8 cellular contexts compared by ENCODE assay signal in the genomic region with DNA sequence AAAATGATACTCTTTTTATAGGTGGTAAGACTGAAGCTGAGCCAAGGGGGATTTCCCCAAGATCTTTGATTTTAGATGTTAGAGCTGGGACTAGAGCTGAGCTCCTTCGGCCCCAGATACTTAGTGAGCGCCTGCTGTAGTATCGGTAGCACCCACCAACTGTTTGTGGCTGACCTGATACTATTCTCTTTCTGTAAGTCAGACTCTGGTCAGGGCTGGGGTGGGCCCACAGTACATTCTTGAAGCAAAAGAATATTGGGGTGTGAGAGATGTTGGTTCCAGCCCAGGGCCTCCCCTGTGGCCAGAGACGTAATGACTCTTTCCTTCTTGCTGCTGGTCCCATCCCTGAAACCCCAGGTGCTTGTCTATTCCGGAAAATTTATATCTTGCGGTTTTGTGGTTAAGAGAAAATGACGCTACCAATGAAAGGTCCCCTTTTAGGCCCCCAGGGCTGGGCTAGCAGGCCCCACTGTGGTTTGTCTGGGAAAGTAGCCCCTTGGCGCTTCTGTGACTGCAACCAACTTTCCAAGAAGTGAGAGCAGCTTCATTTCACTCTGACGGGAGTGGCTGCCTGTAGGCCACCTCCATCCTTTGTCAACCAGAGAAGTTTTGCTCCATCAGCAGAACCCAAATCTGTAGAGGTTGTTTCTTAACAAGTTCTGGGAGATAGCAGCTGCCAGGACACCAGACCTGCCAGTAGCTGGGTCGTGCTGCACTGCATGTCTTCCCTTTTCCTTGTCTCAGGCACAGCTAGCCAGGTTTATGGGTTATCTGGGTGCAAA.
A peak's percentile ranks its signal among the peaks of the same experiment; 100 is the strongest.
DNase-seq lines count a peak whose midpoint lies in the region; ATAC-seq and TF ChIP-seq lines count a peak whose summit lies in the region.

No MANE protein-coding gene starts in this region.

- H3K4me3 ChIP-seq in PC-3 (ENCODE audit: low read length) (no peak overlapping the region), neural progenitor cell (no peak overlapping the region)

- no peaks in the 10 kb centered on the region for H3K79me2 ChIP-seq in PC-3 (ENCODE audit: low read length)
- H3K79me2 ChIP-seq in neural progenitor cell (ENCODE audit: low read depth), result peaks cover 8% of the 10 kb centered on the region

- POLR2A ChIA-PET in CD4-positive, alpha-beta T cell (lab: Charles Lee), result no interaction called here
- POLR2A ChIA-PET in activated B cell treated with CpG ODN at 0.5 μM for 24 hours (lab: Charles Lee) (interaction anchor here (0.9 to 4.3 kb wide), 13 partner anchors 12 to 251 kb away, joined by 3 to 41 read pairs (median 4); partner anchors contain the start of genes KSR1 and WSB1), PC-3 (lab: Charles Lee; ENCODE audit: unreplicated experiment) (no interaction called here)

- no TSS peak for BruUV-seq in PC-3 (replicated peaks; lab: Mats Ljungman, UMichigan)

- H3K9ac ChIP-seq in PC-3 (ENCODE audit: low read length), result no peak overlapping the region
- H3K9ac ChIP-seq in neural progenitor cell, result no peak overlapping the region

- no peak overlapping the region for H3K27ac ChIP-seq in CD4-positive, alpha-beta T cell (ENCODE audit: low read depth, low read length)
- H3K27ac ChIP-seq in PC-3 (ENCODE audit: low read length) (no peak overlapping the region), neural progenitor cell (no peak overlapping the region)

- H3K4me2 ChIP-seq in PC-3 (ENCODE audit: low read length), result no peak overlapping the region
- H3K4me2 ChIP-seq in neural progenitor cell, result no peak overlapping the region

- H3K27me3 Mint-ChIP-seq in CD4-positive, alpha-beta T cell, result no peaks in the 10 kb centered on the region
- H3K27me3 Mint-ChIP-seq in activated B cell treated with CpG ODN at 0.5 μM for 24 hours (no peaks in the 10 kb centered on the region), neural progenitor cell (ENCODE audit: insufficient read depth, low read depth) (no peaks in the 10 kb centered on the region)

- H3K36me3 ChIP-seq in PC-3 (ENCODE audit: low read depth, low read length), result no peaks in the 10 kb centered on the region
- no peaks in the 10 kb centered on the region for H3K36me3 ChIP-seq in neural progenitor cell

- H3K27me3 ChIP-seq in CD4-positive, alpha-beta T cell (ENCODE audit: control insufficient read depth, insufficient read depth, low read length), result no peaks in the 10 kb centered on the region
- no peaks in the 10 kb centered on the region for H3K27me3 ChIP-seq in PC-3 (ENCODE audit: low read length)
- H3K27me3 ChIP-seq in neural progenitor cell, result no peaks in the 10 kb centered on the region

- H2AFZ ChIP-seq in PC-3 (ENCODE audit: low read length), result no peak overlapping the region
- H2AFZ ChIP-seq in neural progenitor cell (replicated peaks), result no peak overlapping the region

- no peaks in the 10 kb centered on the region for H3K9me2 ChIP-seq in PC-3 (replicated peaks; ENCODE audit: low read length)

- ATAC-seq in CD4-positive, alpha-beta T cell (ENCODE audit: poor library complexity), result peak; percentile 68
- ATAC-seq in GM19395 (IDR thresholded peaks at IDR 0.05; ENCODE audit: unreplicated experiment), result peak; percentile 91
- peak; percentile 86 for ATAC-seq in HG03439 (IDR thresholded peaks at IDR 0.05; ENCODE audit: unreplicated experiment)
- ATAC-seq in activated B cell treated with CpG ODN at 0.5 μM for 24 hours (ENCODE audit: low read depth), result peak; percentile 74
- no peak for ATAC-seq in PC-3

- CTCF ChIA-PET in CD4-positive, alpha-beta T cell (lab: Charles Lee), result interaction anchor here (1.8 kb wide), 1 partner anchor 88 kb away, joined by 4 read pairs; the partner anchor contains the start of gene KSR1
- CTCF ChIA-PET in activated B cell treated with CpG ODN at 0.5 μM for 24 hours (lab: Charles Lee), result interaction anchor here (0.6 to 3.6 kb wide), 5 partner anchors 13 to 211 kb away, joined by 3 to 16 read pairs (median 3); partner anchors contain the start of gene KSR1
- CTCF ChIA-PET in PC-3 (lab: Charles Lee), result no interaction called here

- H3K4me3 Mint-ChIP-seq in CD4-positive, alpha-beta T cell, result peak overlapping the region; percentile 39
- peak overlapping the region; percentile 72 for H3K4me3 Mint-ChIP-seq in activated B cell treated with CpG ODN at 0.5 μM for 24 hours
- no peak overlapping the region for H3K4me3 Mint-ChIP-seq in neural progenitor cell

- no peaks in the 10 kb centered on the region for H3K9me3 Mint-ChIP-seq in CD4-positive, alpha-beta T cell
- no peaks in the 10 kb centered on the region for H3K9me3 Mint-ChIP-seq in activated B cell treated with CpG ODN at 0.5 μM for 24 hours
- no peaks in the 10 kb centered on the region for H3K9me3 Mint-ChIP-seq in neural progenitor cell

- intact Hi-C loops in CD4-positive, alpha-beta T cell (cut with DNase I, micrococcal nuclease), result no loop called here
- intact Hi-C loops in activated B cell treated with CpG ODN at 0.5 μM for 24 hours (cut with micrococcal nuclease) (loop anchor here (1.0 to 5.0 kb wide), 6 partner anchors 9 to 162 kb away; partner anchors contain the start of gene KSR1), PC-3 (cut with micrococcal nuclease) (no loop called here)

- H4K20me1 ChIP-seq in PC-3 (ENCODE audit: low read length) (no peaks in the 10 kb centered on the region), neural progenitor cell (ENCODE audit: low read depth) (peaks cover 9% of the 10 kb centered on the region)

- H3K4me1 ChIP-seq in PC-3 (ENCODE audit: insufficient read depth, low read length) (no peaks in the 10 kb centered on the region; the same call in 1 of the 2 replicates), neural progenitor cell (no peaks in the 10 kb centered on the region)

- peaks cover 46% of the 10 kb centered on the region for H3K4me1 Mint-ChIP-seq in CD4-positive, alpha-beta T cell (ENCODE audit: low read depth)
- H3K4me1 Mint-ChIP-seq in activated B cell treated with CpG ODN at 0.5 μM for 24 hours (peaks cover 76% of the 10 kb centered on the region), neural progenitor cell (peaks cover 21% of the 10 kb centered on the region)

- DNase-seq in CD4-positive, alpha-beta T cell, result peak in 1 of 10 experiments; percentile 4
- peak; percentile 48 for DNase-seq in activated B cell treated with CpG ODN at 0.5 μM for 24 hours
- peak; percentile 62 for DNase-seq in myocyte (ENCODE audit: low read depth)
- DNase-seq in iPS-NIHi7 (ENCODE audit: extremely low spot score), result no peak
- no peak for DNase-seq in PC-3
- DNase-seq in neural progenitor cell (ENCODE audit: low spot score), result no peak

- no peak for TF ChIP-seq CTCF in CD4-positive, alpha-beta T cell (IDR thresholded peaks at IDR 0.05)
- no peak for TF ChIP-seq CTCF in activated B cell treated with CpG ODN at 0.5 μM for 24 hours (IDR thresholded peaks at IDR 0.05)
- no peak for TF ChIP-seq CTCF in PC-3 (conservative IDR thresholded peaks at IDR 0.05; ENCODE audit: low read depth, low read length)
- TF ChIP-seq CTCF in neural progenitor cell (IDR thresholded peaks at IDR 0.05), result no peak

- H3K9me3 ChIP-seq in CD4-positive, alpha-beta T cell (ENCODE audit: control insufficient read depth, low read length), result no peaks in the 10 kb centered on the region
- H3K9me3 ChIP-seq in PC-3 (ENCODE audit: low read length) (no peaks in the 10 kb centered on the region), neural progenitor cell (ENCODE audit: low read depth) (no peaks in the 10 kb centered on the region)

- no peaks in the 10 kb centered on the region for H3K36me3 Mint-ChIP-seq in CD4-positive, alpha-beta T cell (ENCODE audit: low read depth)
- H3K36me3 Mint-ChIP-seq in activated B cell treated with CpG ODN at 0.5 μM for 24 hours (ENCODE audit: low read depth), result no peaks in the 10 kb centered on the region
- H3K36me3 Mint-ChIP-seq in neural progenitor cell, result no peaks in the 10 kb centered on the region

- no peaks in the 10 kb centered on the region for H3F3A ChIP-seq in PC-3 (ENCODE audit: low read length, unreplicated experiment)
- no peaks in the 10 kb centered on the region for H3F3A ChIP-seq in neural progenitor cell (ENCODE audit: low read depth)

- H3K27ac Mint-ChIP-seq in CD4-positive, alpha-beta T cell, result peak overlapping the region; percentile 19
- H3K27ac Mint-ChIP-seq in activated B cell treated with CpG ODN at 0.5 μM for 24 hours (peak overlapping the region; percentile 90), neural progenitor cell (no peak overlapping the region)

Comparison
In these comparisons a context has a peak if more than half of its experiments do, and no peak if none do; other contexts are left out.
1. DNase-seq: peak in activated B cell treated with CpG ODN at 0.5 μM for 24 hours (single experiment) and myocyte (single experiment); none in iPS-NIHi7 (single experiment), PC-3 (single experiment) and neural progenitor cell (single experiment).